17 cellular contexts compared by ENCODE assay signal in genomic region chr7:128845475-128845874, GRCh38. TPM values are rescaled to one million over a fixed set of nuclear protein-coding genes. Genes with fewer than 3 reads are reported as not detected.
"Had no signal": no experiment of that assay in that cellular context is flagged by ENCODE, and none has a peak within 500 bp of the region (broad histone marks: within the 10 kb centered on the region; RNA-seq: fewer than 3 reads in every experiment).

No MANE protein-coding gene starts in this region.

- H3K27me3 ChIP-seq: esophagus squamous epithelium, hepatocyte, ovary, suprapubic skin, thyroid gland had no signal

- H3K9me3 ChIP-seq: esophagus squamous epithelium, ovary, suprapubic skin, thyroid gland had no signal

- H3K27ac ChIP-seq: epithelial cell of prostate, esophagus squamous epithelium, hepatocyte, ovary, suprapubic skin, thyroid gland had no signal

- H3K4me1 ChIP-seq: suprapubic skin, thyroid gland had no signal

- H3K36me3 ChIP-seq: ovary, thyroid gland had no signal

- ATAC-seq: effector memory CD8-positive, alpha-beta T cell; left colon; naive thymus-derived CD4-positive, alpha-beta T cell; sciatic nerve had no signal

- DNase-seq: cerebellar nuclear complex; effector memory CD8-positive, alpha-beta T cell; esophagus squamous epithelium; foreskin fibroblast; head of caudate nucleus; left colon; mammary epithelial cell; naive thymus-derived CD4-positive, alpha-beta T cell; ovary; small intestine; stimulated activated CD4-positive, alpha-beta T cell treated with anti-CD3 and anti-CD28 coated beads, Interleukin-12 subunit alpha, Interleukin-12 subunit beta, amount 100 ng/mL, for 4 hours; stimulated activated naive CD4-positive, alpha-beta T cell treated with Interleukin-2 at 50 U/mL for 16 hours; thyroid gland had no signal

- H3K4me3 ChIP-seq: esophagus squamous epithelium, hepatocyte, ovary, suprapubic skin, thyroid gland had no signal

RNA-seq across cellular contexts. Expression of gene FLNC, which starts 15.3 kb away (rescaled TPM):
- polyA plus RNA-seq: naive thymus-derived CD4-positive, alpha-beta T cell had no signal
